Comparison of ENCODE assay signal across 18 cellular contexts in the genomic region with DNA sequence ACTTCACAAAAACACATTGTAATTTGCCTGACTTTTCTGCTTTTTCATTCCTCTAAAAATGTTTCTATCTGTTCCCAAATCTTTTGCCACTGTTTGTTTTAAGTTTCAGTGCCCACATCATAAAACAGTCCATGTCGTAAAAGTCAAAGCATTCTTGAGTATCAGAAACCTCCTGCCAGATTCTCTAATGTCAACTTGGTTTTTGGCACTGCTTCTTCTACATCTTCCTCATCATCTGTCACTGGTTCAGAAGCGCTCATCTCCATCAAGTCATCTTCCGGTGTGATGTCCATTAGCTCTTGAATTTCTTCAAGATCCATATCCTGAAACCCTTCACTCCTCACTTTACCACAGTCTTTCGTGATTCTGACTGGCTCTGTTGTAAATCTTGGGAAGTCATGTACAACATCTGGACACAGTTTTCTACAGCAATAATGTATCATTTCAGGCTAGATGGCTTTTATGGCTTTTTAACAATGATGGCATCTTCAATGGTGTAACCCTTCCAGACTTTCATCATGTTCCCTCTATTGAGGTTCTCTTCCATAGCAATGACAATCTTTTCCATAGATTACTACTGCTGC.
"Had no signal": no experiment of that assay in that cellular context is flagged by ENCODE, and none has a peak within 500 bp of the region (broad histone marks: within the 10 kb centered on the region; RNA-seq: fewer than 3 reads in every experiment).

No MANE protein-coding gene starts in this region.

- H3K27ac Mint-ChIP-seq: activated naive CD4-positive, alpha-beta T cell treated with anti-CD3 and anti-CD28 coated beads, Interleukin-2, amount 10 ng/mL, durations not matched to agents 7 days and 5 days; activated T-helper 2 cell treated with anti-CD3 and anti-CD28 coated beads, Interferon-gamma antibody, Interleukin-2, Interleukin-4, amounts not matched to agents 10 μg/mL and 5 μg/mL and 100 μg/mL, durations not matched to agents 14 hours and 24 hours and 36 hours; stimulated activated memory B cell treated with anti-CD40 and anti-IgM and Interleukin-4, amounts not matched to agents 10 μg/mL and 1 μg/mL and 100 μg/mL, for 72 hours; type B pancreatic cell had no signal

- DNase-seq: activated CD4-positive, alpha-beta T cell treated with anti-CD3 and anti-CD28 coated beads for 4 hours; activated naive CD4-positive, alpha-beta T cell treated with anti-CD3 and anti-CD28 coated beads, Interleukin-2, amount 10 ng/mL, durations not matched to agents 7 days and 5 days; anterior cingulate cortex; dorsolateral prefrontal cortex; head of caudate nucleus; left colon; mammary epithelial cell; mucosa of descending colon; natural killer cell; nucleus accumbens; right cardiac atrium; substantia nigra had no signal

- H3K9me3 ChIP-seq: mucosa of descending colon had no signal

- ATAC-seq: esophagus mucosa; left colon; mucosa of descending colon; natural killer cell; right cardiac atrium; stimulated activated memory B cell treated with anti-CD40 and anti-IgM and Interleukin-4, amounts not matched to agents 10 μg/mL and 1 μg/mL and 100 μg/mL, for 72 hours had no signal

- H3K4me3 ChIP-seq: dorsolateral prefrontal cortex, mucosa of descending colon, smooth muscle cell had no signal

- H3K4me3 Mint-ChIP-seq: activated naive CD4-positive, alpha-beta T cell treated with anti-CD3 and anti-CD28 coated beads, Interleukin-2, amount 10 ng/mL, durations not matched to agents 7 days and 5 days; natural killer cell; stimulated activated memory B cell treated with anti-CD40 and anti-IgM and Interleukin-4, amounts not matched to agents 10 μg/mL and 1 μg/mL and 100 μg/mL, for 72 hours; type B pancreatic cell had no signal

- H3K27me3 ChIP-seq: dorsolateral prefrontal cortex had no signal

- H3K27ac ChIP-seq: dorsolateral prefrontal cortex, VCaP had no signal

- H3K9me3 Mint-ChIP-seq: natural killer cell had no signal

- H3K4me2 ChIP-seq: smooth muscle cell had no signal

- H3K27me3 Mint-ChIP-seq: activated naive CD4-positive, alpha-beta T cell treated with anti-CD3 and anti-CD28 coated beads, Interleukin-2, amount 10 ng/mL, durations not matched to agents 7 days and 5 days; stimulated activated memory B cell treated with anti-CD40 and anti-IgM and Interleukin-4, amounts not matched to agents 10 μg/mL and 1 μg/mL and 100 μg/mL, for 72 hours; type B pancreatic cell had no signal

- H3K36me3 Mint-ChIP-seq: natural killer cell had no signal
